Comparison of ENCODE assay signal across 8 cellular contexts in the genomic region with DNA sequence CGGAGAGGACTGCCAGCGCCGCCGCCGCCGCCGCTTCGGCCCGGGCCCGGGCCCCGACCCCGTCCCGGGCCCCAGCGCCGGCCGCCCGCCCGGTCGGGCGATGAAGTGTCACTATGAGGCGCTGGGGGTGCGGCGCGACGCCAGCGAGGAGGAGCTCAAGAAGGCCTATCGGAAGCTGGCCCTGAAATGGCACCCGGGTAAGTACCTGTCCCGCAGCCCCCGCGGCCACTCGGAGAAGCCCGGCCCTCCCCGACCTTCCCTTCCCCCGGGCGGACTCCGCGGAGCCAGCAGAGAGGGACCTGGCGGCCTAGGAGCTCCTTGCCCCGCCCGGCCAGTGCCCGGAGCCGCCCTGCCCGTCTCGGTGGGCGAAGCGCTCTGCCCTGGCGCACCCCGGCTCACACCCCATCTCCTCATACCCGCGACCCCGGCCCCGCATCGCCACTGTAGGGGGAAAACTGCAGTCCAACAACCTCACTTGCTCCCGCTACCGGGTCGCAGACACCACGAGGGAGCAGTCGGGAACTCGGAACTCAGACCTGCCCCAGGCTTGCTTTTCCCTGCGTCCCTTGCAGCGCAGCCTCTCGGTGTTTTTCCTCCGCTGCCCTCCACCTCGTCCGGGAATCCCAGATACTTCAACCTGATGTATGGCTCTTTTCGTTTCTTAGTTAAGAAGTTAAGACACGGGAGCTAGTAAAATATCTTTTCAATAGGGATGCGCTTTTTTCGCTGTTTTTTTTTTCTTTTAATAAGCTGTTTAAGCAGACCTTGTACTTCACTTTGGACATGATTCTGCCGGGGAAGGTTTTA. TPM values are rescaled to one million over a fixed set of nuclear protein-coding genes. Genes with fewer than 3 reads are reported as not detected.
DNase-seq lines count a peak whose midpoint lies in the region; ATAC-seq and TF ChIP-seq lines count a peak whose summit lies in the region.

No MANE protein-coding gene starts in this region.

- H3K36me3 Mint-ChIP-seq in activated B cell treated with CpG ODN at 0.5 μM for 24 hours (ENCODE audit: low read depth) = peaks cover 32% of the 10 kb centered on the region

- H3K4me3 Mint-ChIP-seq in activated B cell treated with CpG ODN at 0.5 μM for 24 hours = peak overlapping the region; percentile 97

- peak overlapping the region; percentile 93 for H3K27ac Mint-ChIP-seq in activated B cell treated with CpG ODN at 0.5 μM for 24 hours

- no peaks in the 10 kb centered on the region for H3K9me3 Mint-ChIP-seq in activated B cell treated with CpG ODN at 0.5 μM for 24 hours

- H3K27me3 Mint-ChIP-seq in activated B cell treated with CpG ODN at 0.5 μM for 24 hours = no peaks in the 10 kb centered on the region

- intact Hi-C loops in activated B cell treated with CpG ODN at 0.5 μM for 24 hours (cut with micrococcal nuclease) = loop anchor here (1.0 to 10.0 kb wide), 10 partner anchors 15 to 1947 kb away; partner anchors contain the start of genes BRIX1, LMBRD2, NIPBL and RAD1

- CTCF ChIA-PET in activated B cell treated with CpG ODN at 0.5 μM for 24 hours (lab: Charles Lee) = interaction anchor here (0.7 to 2.0 kb wide), 2 partner anchors 14 to 27 kb away, joined by 3 to 15 read pairs; partner anchors contain the start of genes BRIX1 and RAD1

- peak; percentile 58 for ATAC-seq in GM18873 (IDR thresholded peaks at IDR 0.05; ENCODE audit: low FRiP score, unreplicated experiment)
- peak; percentile 70 for ATAC-seq in HG03103 (IDR thresholded peaks at IDR 0.05; ENCODE audit: low read depth, unreplicated experiment)
- peak; percentile 64 for ATAC-seq in activated B cell treated with CpG ODN at 0.5 μM for 24 hours (ENCODE audit: low read depth)

- DNase-seq in AG08395 (ENCODE audit: low spot score) (peak; percentile 77), NCI-H2227 treated with DMSO at 0.1 percent for 48 hours (lab: John Stamatoyannopoulos, UW) (peak; percentile 78), activated B cell treated with CpG ODN at 0.5 μM for 24 hours (peak; percentile 73), cardiac fibroblast (ENCODE audit: low read depth in 2 of 2) (peak; percentile 78 to 87), islet precursor cell (peak; percentile 95)
- peak; percentile 58 to 73 (median 70) for DNase-seq in stimulated activated CD4-positive, alpha-beta T cell treated with anti-CD3 and anti-CD28 coated beads, Interleukin-12 subunit alpha, Interleukin-12 subunit beta, amount 100 ng/mL, for 48 hours (ENCODE audit: low read depth in 2 of 3, low spot score in 1 of 3)

- TF ChIP-seq CTCF in activated B cell treated with CpG ODN at 0.5 μM for 24 hours (IDR thresholded peaks at IDR 0.05) (no peak), cardiac fibroblast (IDR thresholded peaks at IDR 0.05; ENCODE audit: low read depth, low read length) (no peak)

- POLR2A ChIA-PET in activated B cell treated with CpG ODN at 0.5 μM for 24 hours (lab: Charles Lee) = interaction anchor here (0.5 to 3.2 kb wide), 19 partner anchors 9 to 1939 kb away, joined by 3 to 125 read pairs (median 4); partner anchors contain the start of genes AMACR, BRIX1, NADK2 and RAD1

- peak overlapping the region; percentile 78 to 81 for H3K4me3 ChIP-seq in cardiac fibroblast (replicated peaks in 1 of 2; ENCODE audit: low read depth in 2 of 2, low read length in 2 of 2)

- H3K4me1 Mint-ChIP-seq in activated B cell treated with CpG ODN at 0.5 μM for 24 hours = peaks cover 31% of the 10 kb centered on the region

RNA-seq across cellular contexts. Expression of gene DNAJC21, which starts 0.6 kb away (rescaled TPM):
- 44.0 and 48.0 TPM in 2 replicates for total RNA-seq in activated B cell treated with CpG ODN at 0.5 μM for 24 hours

RNA-seq across cellular contexts. Expression of gene BRIX1, which starts 14.4 kb away (rescaled TPM):
- 40.6 and 42.4 TPM in 2 replicates for total RNA-seq in activated B cell treated with CpG ODN at 0.5 μM for 24 hours

RNA-seq across cellular contexts. Expression of gene RAD1, which starts 14.6 kb away (rescaled TPM):
- 20.2 and 24.4 TPM in 2 replicates for total RNA-seq in activated B cell treated with CpG ODN at 0.5 μM for 24 hours

Comparison
In these comparisons a context has a peak if more than half of its experiments do, and no peak if none do; other contexts are left out.
1. Peak in every context shown above with its lines: DNase-seq, ATAC-seq and H3K4me3 ChIP-seq.